ENCODE assay signal across 24 cellular contexts in genomic region chr16:66289986-66290385, GRCh38.
"Had no signal": no experiment of that assay in that cellular context is flagged by ENCODE, and none has a peak within 500 bp of the region (broad histone marks: within the 10 kb centered on the region; RNA-seq: fewer than 3 reads in every experiment).

No MANE protein-coding gene starts in this region.

- H3K36me3 Mint-ChIP-seq: activated naive CD4-positive, alpha-beta T cell treated with anti-CD3 and anti-CD28 coated beads, Interleukin-2, amount 50 U/mL, for 24 hours had no signal

- H3K27ac Mint-ChIP-seq: activated CD8-positive, alpha-beta T cell treated with anti-CD3 and anti-CD28 coated beads, Interleukin-2, amount 10 ng/mL, durations not matched to agents 7 days and 5 days; activated naive CD4-positive, alpha-beta T cell treated with anti-CD3 and anti-CD28 coated beads, Interleukin-2, amount 50 U/mL, for 24 hours; activated T-helper 1 cell treated with anti-CD3 and anti-CD28 coated beads, Interleukin-12 subunit alpha, Interleukin-12 subunit beta, Interleukin-2, Interleukin-4 antibody, amounts not matched to agents 30 ng/mL and 10 ng/mL and 1 ng/mL, durations not matched to agents 14 hours and 24 hours and 36 hours; IgD-negative memory B cell; T-helper 1 cell treated with Interleukin-12 subunit alpha and Interleukin-12 subunit beta and Interleukin-4 antibody, amounts not matched to agents 30 μg/mL and 1 μg/mL, for 36 hours had no signal

- FAIRE-seq: bronchial epithelial cell had no signal

- ATAC-seq: activated CD4-positive, CD25-positive, alpha-beta regulatory T cell treated with anti-CD3 and anti-CD28 coated beads, Interleukin-2, amount 50 U/mL, for 24 hours; activated CD8-positive, alpha-beta T cell treated with anti-CD3 and anti-CD28 coated beads, Interleukin-2, amount 10 ng/mL, durations not matched to agents 7 days and 5 days; body of pancreas had no signal

- H3K27me3 Mint-ChIP-seq: activated naive CD4-positive, alpha-beta T cell treated with anti-CD3 and anti-CD28 coated beads, Interleukin-2, amount 50 U/mL, for 24 hours; IgD-negative memory B cell had no signal

- H3K36me3 ChIP-seq: ascending aorta, Peyer's patch had no signal

- H3K4me1 Mint-ChIP-seq: activated naive CD4-positive, alpha-beta T cell treated with anti-CD3 and anti-CD28 coated beads, Interleukin-2, amount 50 U/mL, for 24 hours; IgD-negative memory B cell had no signal

- H3K4me3 Mint-ChIP-seq: activated CD8-positive, alpha-beta T cell treated with anti-CD3 and anti-CD28 coated beads, Interleukin-2, amount 10 ng/mL, durations not matched to agents 7 days and 5 days; activated naive CD4-positive, alpha-beta T cell treated with anti-CD3 and anti-CD28 coated beads, Interleukin-2, amount 50 U/mL, for 24 hours; activated T-helper 1 cell treated with anti-CD3 and anti-CD28 coated beads, Interleukin-12 subunit alpha, Interleukin-12 subunit beta, Interleukin-2, Interleukin-4 antibody, amounts not matched to agents 30 ng/mL and 10 ng/mL and 1 ng/mL, durations not matched to agents 14 hours and 24 hours and 36 hours; T-helper 1 cell treated with Interleukin-12 subunit alpha and Interleukin-12 subunit beta and Interleukin-4 antibody, amounts not matched to agents 30 μg/mL and 1 μg/mL, for 36 hours had no signal

- H3K9me3 ChIP-seq: ascending aorta, body of pancreas, Peyer's patch had no signal

- H3K27ac ChIP-seq: ascending aorta, body of pancreas, KMS-11, Peyer's patch, RWPE1 had no signal

- H3K4me2 ChIP-seq: KMS-11 had no signal

- H3K9me3 Mint-ChIP-seq: activated naive CD4-positive, alpha-beta T cell treated with anti-CD3 and anti-CD28 coated beads, Interleukin-2, amount 50 U/mL, for 24 hours; activated T-helper 1 cell treated with anti-CD3 and anti-CD28 coated beads, Interleukin-12 subunit alpha, Interleukin-12 subunit beta, Interleukin-2, Interleukin-4 antibody, amounts not matched to agents 30 ng/mL and 10 ng/mL and 1 ng/mL, durations not matched to agents 14 hours and 24 hours and 36 hours; IgD-negative memory B cell; T-helper 1 cell treated with Interleukin-12 subunit alpha and Interleukin-12 subunit beta and Interleukin-4 antibody, amounts not matched to agents 30 μg/mL and 1 μg/mL, for 36 hours had no signal

- DNase-seq: activated CD4-positive, alpha-beta T cell treated with anti-CD3 and anti-CD28 coated beads for 4 hours; activated CD4-positive, alpha-beta T cell treated with anti-CD3 and anti-CD28 coated beads, Interleukin-2, amount 50 U/mL, for 4 hours; activated CD8-positive, alpha-beta T cell treated with anti-CD3 and anti-CD28 coated beads, Interleukin-2, amount 10 ng/mL, durations not matched to agents 7 days and 5 days; activated effector memory CD4-positive, alpha-beta T cell treated with Interleukin-2 at 50 U/mL for 16 hours; activated naive CD4-positive, alpha-beta T cell; body of pancreas; NCI-H1092 treated with DMSO at 0.1 percent for 48 hours; NCI-H1436; NCI-H1694 treated with DMSO at 0.1 percent for 48 hours; NCI-H2081; NCI-H510A treated with DMSO at 0.1 percent for 48 hours; NCI-H69; NK-92 treated with Interleukin-12 subunit alpha and Interleukin-12 subunit beta, amount 100 ng/mL, for 24 hours; SHP77 treated with DMSO at 0.1 percent for 48 hours had no signal

- H3K4me1 ChIP-seq: ascending aorta, body of pancreas, Peyer's patch had no signal

- H3K4me3 ChIP-seq: ascending aorta, body of pancreas, Peyer's patch had no signal

- H3K9ac ChIP-seq: KMS-11 had no signal

- H3K27me3 ChIP-seq: ascending aorta, body of pancreas, Peyer's patch had no signal
